Comparison of ENCODE assay signal across 8 cellular contexts in genomic region chr7:101162551-101163280, GRCh38. TPM values are rescaled to one million over a fixed set of nuclear protein-coding genes. Genes with fewer than 3 reads are reported as not detected.
DNase-seq lines count a peak whose midpoint lies in the region; ATAC-seq and TF ChIP-seq lines count a peak whose summit lies in the region.

No MANE protein-coding gene starts in this region.

- H3K9me3 ChIP-seq in heart right ventricle: no peaks in the 10 kb centered on the region

- H3K4me1 Mint-ChIP-seq in activated CD8-positive, alpha-beta T cell treated with anti-CD3 and anti-CD28 coated beads, Interleukin-2, amount 10 ng/mL, durations not matched to agents 7 days and 5 days (ENCODE audit: low read depth): peaks cover 28% of the 10 kb centered on the region

- POLR2A ChIA-PET in activated CD8-positive, alpha-beta T cell treated with anti-CD3 and anti-CD28 coated beads, Interleukin-2, amount 10 ng/mL, durations not matched to agents 7 days and 5 days (lab: Charles Lee): interaction anchor here (0.8 kb wide), 1 partner anchor 274 kb away, joined by 3 read pairs; no protein-coding TSS in a partner anchor

- CTCF ChIA-PET in activated CD8-positive, alpha-beta T cell treated with anti-CD3 and anti-CD28 coated beads, Interleukin-2, amount 10 ng/mL, durations not matched to agents 7 days and 5 days (lab: Charles Lee): interaction anchor here (0.5 to 3.5 kb wide), 5 partner anchors 19 to 169 kb away, joined by 3 to 16 read pairs (median 3); no protein-coding TSS in a partner anchor

- ATAC-seq in activated CD8-positive, alpha-beta T cell treated with anti-CD3 and anti-CD28 coated beads, Interleukin-2, amount 10 ng/mL, durations not matched to agents 7 days and 5 days: peak; percentile 25
- ATAC-seq in heart right ventricle: peak in 3 of 8 donors; percentile 38 to 50 (median 43)

- H3K36me3 Mint-ChIP-seq in activated CD8-positive, alpha-beta T cell treated with anti-CD3 and anti-CD28 coated beads, Interleukin-2, amount 10 ng/mL, durations not matched to agents 7 days and 5 days (ENCODE audit: low read depth): peaks cover 17% of the 10 kb centered on the region

- peak overlapping the region; percentile 59 for H3K4me3 Mint-ChIP-seq in activated CD8-positive, alpha-beta T cell treated with anti-CD3 and anti-CD28 coated beads, Interleukin-2, amount 10 ng/mL, durations not matched to agents 7 days and 5 days

- 2 to 3% methylated on average over 61 to 74 of the region's 74 CpGs for WGBS in heart right ventricle, 2 donors

- no peak overlapping the region for H3K27ac Mint-ChIP-seq in activated CD8-positive, alpha-beta T cell treated with anti-CD3 and anti-CD28 coated beads, Interleukin-2, amount 10 ng/mL, durations not matched to agents 7 days and 5 days

- no peak for TF ChIP-seq CTCF in heart right ventricle (IDR thresholded peaks at IDR 0.05)
- TF ChIP-seq CTCF in brain microvascular endothelial cell (IDR thresholded peaks at IDR 0.05; ENCODE audit: low read depth, low read length, missing control alignments): no peak

- H3K36me3 ChIP-seq in heart right ventricle (peaks cover 0 to 34% (median 3%) of the 10 kb centered on the region in 9 donors), brain microvascular endothelial cell (replicated peaks) (peaks cover 20% of the 10 kb centered on the region)

- H3K4me3 ChIP-seq in heart right ventricle: peak overlapping the region in 9 of 10 donors; percentile 11 to 53 (median 35)
- no peak overlapping the region for H3K4me3 ChIP-seq in brain microvascular endothelial cell (ENCODE audit: low read depth, low read length)

- intact Hi-C loops in heart right ventricle (cut with DNase I): no loop called here

- H3K27me3 ChIP-seq in heart right ventricle: peaks cover 21 to 75% (median 66%) of the 10 kb centered on the region in 7 donors
- H3K27me3 ChIP-seq in brain microvascular endothelial cell (replicated peaks): peaks cover 29% of the 10 kb centered on the region

- H3K9me3 Mint-ChIP-seq in activated CD8-positive, alpha-beta T cell treated with anti-CD3 and anti-CD28 coated beads, Interleukin-2, amount 10 ng/mL, durations not matched to agents 7 days and 5 days (ENCODE audit: insufficient read depth): no peaks in the 10 kb centered on the region

- H3K27ac ChIP-seq in heart right ventricle (peak overlapping the region in 1 of 10 donors; percentile 6), brain microvascular endothelial cell (no peak overlapping the region)

- peaks cover 31% of the 10 kb centered on the region for H3K27me3 Mint-ChIP-seq in activated CD8-positive, alpha-beta T cell treated with anti-CD3 and anti-CD28 coated beads, Interleukin-2, amount 10 ng/mL, durations not matched to agents 7 days and 5 days (ENCODE audit: low read depth)

- peak; percentile 13 for DNase-seq in activated naive CD4-positive, alpha-beta T cell treated with Interleukin-2 at 50 U/mL for 16 hours
- DNase-seq in activated naive CD4-positive, alpha-beta T cell (lab: John Stamatoyannopoulos, UW): no peak
- DNase-seq in NCI-H2081 treated with DMSO at 0.1 percent for 48 hours (lab: John Stamatoyannopoulos, UW) (peak; percentile 35), heart right ventricle (peak in 1 of 2 donors; percentile 40), brain microvascular endothelial cell (no peak), NCI-H128 (lab: John Stamatoyannopoulos, UW; ENCODE audit: unreplicated experiment) (no peak)
- DNase-seq in activated CD8-positive, alpha-beta T cell treated with anti-CD3 and anti-CD28 coated beads, Interleukin-2, amount 10 ng/mL, durations not matched to agents 7 days and 5 days: no peak
- DNase-seq in stimulated activated CD8-positive, alpha-beta memory T cell treated with anti-CD3 and anti-CD28 coated beads, Interleukin-4, amount 100 ng/mL, for 48 hours: peak; percentile 40

- H3K4me1 ChIP-seq in heart right ventricle: peaks cover 13 to 43% (median 39%) of the 10 kb centered on the region in 9 donors

- in situ Hi-C loops in brain microvascular endothelial cell (cut with HindIII; ENCODE audit: low pct_ligation_motif_present, low sequenced_read_pairs): loop anchor here (25.0 kb wide), 1 partner anchor 125 kb away; no protein-coding TSS in a partner anchor

RNA-seq across cellular contexts. Expression of gene VGF, which starts 2.7 kb away (rescaled TPM):
- total RNA-seq in activated CD8-positive, alpha-beta T cell treated with anti-CD3 and anti-CD28 coated beads, Interleukin-2, amount 10 ng/mL, durations not matched to agents 7 days and 5 days: under 1 TPM; 0.29 to 0.53 TPM
- not detected for total RNA-seq in heart right ventricle
- polyA plus RNA-seq in heart right ventricle: under 1 TPM in 1 of 2 donors, not detected in 1; 0.17 TPM

RNA-seq across cellular contexts. Expression of gene AP1S1, which starts 8.4 kb away (rescaled TPM):
- total RNA-seq in activated CD8-positive, alpha-beta T cell treated with anti-CD3 and anti-CD28 coated beads, Interleukin-2, amount 10 ng/mL, durations not matched to agents 7 days and 5 days: 10 to 100 TPM; 46.2 to 48.9 TPM
- total RNA-seq in heart right ventricle: 10 to 100 TPM in 7 of 10 donors, 1 to 10 TPM in 3; 7.8 to 15.2 (median 11.2) TPM
- polyA plus RNA-seq in heart right ventricle: 10 to 100 TPM; 16.1 to 33.1 TPM

RNA-seq across cellular contexts. Expression of gene NAT16, which starts 17.4 kb away (rescaled TPM):
- not detected for total RNA-seq in activated CD8-positive, alpha-beta T cell treated with anti-CD3 and anti-CD28 coated beads, Interleukin-2, amount 10 ng/mL, durations not matched to agents 7 days and 5 days
- not detected for total RNA-seq in heart right ventricle
- polyA plus RNA-seq in heart right ventricle: not detected

RNA-seq across cellular contexts. Expression of gene SERPINE1, which starts 35.8 kb away (rescaled TPM):
- under 1 TPM; 0.47 to 0.58 TPM for total RNA-seq in activated CD8-positive, alpha-beta T cell treated with anti-CD3 and anti-CD28 coated beads, Interleukin-2, amount 10 ng/mL, durations not matched to agents 7 days and 5 days
- 10 to 100 TPM in 3 of 10 donors, 1 to 10 TPM in 7; 1.2 to 67.8 (median 4.6) TPM for total RNA-seq in heart right ventricle
- polyA plus RNA-seq in heart right ventricle: 100 to 1,000 TPM in 1 of 2 donors, 1 to 10 TPM in 1; 2.1 to 269 TPM

RNA-seq across cellular contexts. Expression of gene MOGAT3, which starts 38.1 kb away (rescaled TPM):
- not detected for total RNA-seq in activated CD8-positive, alpha-beta T cell treated with anti-CD3 and anti-CD28 coated beads, Interleukin-2, amount 10 ng/mL, durations not matched to agents 7 days and 5 days
- total RNA-seq in heart right ventricle: not detected
- polyA plus RNA-seq in heart right ventricle: not detected

Comparison
In these comparisons a context has a peak if more than half of its experiments do, and no peak if none do; other contexts are left out.
1. DNase-seq: peak in activated naive CD4-positive, alpha-beta T cell treated with Interleukin-2 at 50 U/mL for 16 hours (single experiment), NCI-H2081 treated with DMSO at 0.1 percent for 48 hours (single experiment) and stimulated activated CD8-positive, alpha-beta memory T cell treated with anti-CD3 and anti-CD28 coated beads, Interleukin-4, amount 100 ng/mL, for 48 hours (single experiment); none in activated naive CD4-positive, alpha-beta T cell (0 of 4), activated CD8-positive, alpha-beta T cell treated with anti-CD3 and anti-CD28 coated beads, Interleukin-2, amount 10 ng/mL, durations not matched to agents 7 days and 5 days (single experiment), brain microvascular endothelial cell (single experiment) and NCI-H128 (single experiment).